In the genomic region with DNA sequence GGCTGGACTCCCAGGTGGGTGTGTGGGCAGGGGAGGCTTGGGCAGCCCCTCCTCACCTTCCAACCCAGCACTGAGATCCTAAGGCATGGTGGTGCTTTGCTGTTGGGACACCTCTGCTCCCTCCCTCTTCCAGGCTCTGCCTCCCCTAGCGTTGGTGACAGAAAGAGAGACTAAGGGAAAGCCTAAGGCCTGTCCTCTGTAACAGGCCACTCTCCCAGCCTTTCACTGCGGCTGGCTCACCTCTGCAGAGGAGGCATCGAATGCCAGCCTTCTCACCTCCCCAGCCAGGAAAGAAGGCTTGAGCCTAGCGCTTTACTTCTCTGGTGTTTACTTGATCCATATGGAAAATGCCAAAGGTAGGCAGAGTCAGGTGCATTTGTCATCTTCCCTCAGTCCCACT, we compare ENCODE assay signal across 18 cellular contexts.
"Had no signal": no experiment of that assay in that cellular context is flagged by ENCODE, and none has a peak within 500 bp of the region (broad histone marks: within the 10 kb centered on the region; RNA-seq: fewer than 3 reads in every experiment).

No MANE protein-coding gene starts in this region.

- H3K36me3 Mint-ChIP-seq: activated naive CD8-positive, alpha-beta T cell; natural killer cell treated with Interleukin-12 subunit alpha and Interleukin-12 subunit beta and Interleukin-15 and Interleukin-18, amount 100 ng/mL, for 72 hours; stimulated activated effector memory CD8-positive, alpha-beta T cell treated with anti-CD3 and anti-CD28 coated beads, Interleukin-12 subunit alpha, Interleukin-12 subunit beta, amount 100 ng/mL, for 72 hours had no signal

- H3K9me3 Mint-ChIP-seq: central memory CD8-positive, alpha-beta T cell; dendritic cell treated with granulocyte-macrophage colony-stimulating factor and Interleukin-4, amounts not matched to agents 40 ng/mL and 50 ng/mL, for 4 days; natural killer cell treated with Interleukin-12 subunit alpha and Interleukin-12 subunit beta and Interleukin-15 and Interleukin-18, amount 100 ng/mL, for 72 hours; stimulated activated effector memory CD8-positive, alpha-beta T cell treated with anti-CD3 and anti-CD28 coated beads, Interleukin-12 subunit alpha, Interleukin-12 subunit beta, amount 100 ng/mL, for 72 hours had no signal

- H3K27me3 Mint-ChIP-seq: activated naive CD8-positive, alpha-beta T cell; central memory CD8-positive, alpha-beta T cell; dendritic cell treated with granulocyte-macrophage colony-stimulating factor and Interleukin-4, amounts not matched to agents 40 ng/mL and 50 ng/mL, for 4 days; natural killer cell treated with Interleukin-12 subunit alpha and Interleukin-12 subunit beta and Interleukin-15 and Interleukin-18, amount 100 ng/mL, for 72 hours had no signal

- H3K9me3 ChIP-seq: esophagus squamous epithelium, left lung, lower lobe of right lung, tibial nerve had no signal

- H3K27ac ChIP-seq: epithelial cell of prostate, esophagus squamous epithelium, left lung, lower lobe of right lung, tibial nerve had no signal

- H3K27me3 ChIP-seq: esophagus squamous epithelium, left lung, tibial nerve had no signal

- ATAC-seq: activated CD4-positive, CD25-positive, alpha-beta regulatory T cell treated with anti-CD3 and anti-CD28 coated beads, Interleukin-2, amount 50 U/mL, for 24 hours; natural killer cell treated with Interleukin-12 subunit alpha and Interleukin-12 subunit beta and Interleukin-15 and Interleukin-18, amount 100 ng/mL, for 72 hours; stimulated activated effector memory CD8-positive, alpha-beta T cell treated with anti-CD3 and anti-CD28 coated beads, Interleukin-12 subunit alpha, Interleukin-12 subunit beta, amount 100 ng/mL, for 72 hours had no signal

- H3K4me3 ChIP-seq: esophagus squamous epithelium, left lung, lower lobe of right lung, tibial nerve had no signal

- H3K27ac Mint-ChIP-seq: activated naive CD8-positive, alpha-beta T cell; dendritic cell treated with granulocyte-macrophage colony-stimulating factor and Interleukin-4, amounts not matched to agents 40 ng/mL and 50 ng/mL, for 4 days; natural killer cell treated with Interleukin-12 subunit alpha and Interleukin-12 subunit beta and Interleukin-15 and Interleukin-18, amount 100 ng/mL, for 72 hours; stimulated activated effector memory CD8-positive, alpha-beta T cell treated with anti-CD3 and anti-CD28 coated beads, Interleukin-12 subunit alpha, Interleukin-12 subunit beta, amount 100 ng/mL, for 72 hours had no signal

- DNase-seq: activated CD4-positive, alpha-beta T cell treated with anti-CD3 and anti-CD28 coated beads for 48 hours; activated CD4-positive, alpha-beta T cell treated with anti-CD3 and anti-CD28 coated beads, Interleukin-2, amount 50 U/mL, for 48 hours; activated CD8-positive, alpha-beta memory T cell treated with anti-CD3 and anti-CD28 coated beads for 24 hours; activated effector memory CD4-positive, alpha-beta T cell treated with Interleukin-2 at 50 U/mL for 16 hours; activated naive CD4-positive, alpha-beta T cell treated with Interleukin-2 at 50 U/mL for 16 hours; esophagus squamous epithelium; foreskin melanocyte; left lung; lower lobe of right lung; stimulated activated CD4-positive, alpha-beta T cell treated with anti-CD3 and anti-CD28 coated beads, Interleukin-4, amount 100 ng/mL, for 24 hours had no signal

- H3K4me1 ChIP-seq: esophagus squamous epithelium, left lung, lower lobe of right lung had no signal

- H3K4me3 Mint-ChIP-seq: activated naive CD8-positive, alpha-beta T cell; central memory CD8-positive, alpha-beta T cell; dendritic cell treated with granulocyte-macrophage colony-stimulating factor and Interleukin-4, amounts not matched to agents 40 ng/mL and 50 ng/mL, for 4 days; natural killer cell treated with Interleukin-12 subunit alpha and Interleukin-12 subunit beta and Interleukin-15 and Interleukin-18, amount 100 ng/mL, for 72 hours; stimulated activated effector memory CD8-positive, alpha-beta T cell treated with anti-CD3 and anti-CD28 coated beads, Interleukin-12 subunit alpha, Interleukin-12 subunit beta, amount 100 ng/mL, for 72 hours had no signal

- H3K4me1 Mint-ChIP-seq: central memory CD8-positive, alpha-beta T cell; stimulated activated effector memory CD8-positive, alpha-beta T cell treated with anti-CD3 and anti-CD28 coated beads, Interleukin-12 subunit alpha, Interleukin-12 subunit beta, amount 100 ng/mL, for 72 hours had no signal
